In the genomic region with DNA sequence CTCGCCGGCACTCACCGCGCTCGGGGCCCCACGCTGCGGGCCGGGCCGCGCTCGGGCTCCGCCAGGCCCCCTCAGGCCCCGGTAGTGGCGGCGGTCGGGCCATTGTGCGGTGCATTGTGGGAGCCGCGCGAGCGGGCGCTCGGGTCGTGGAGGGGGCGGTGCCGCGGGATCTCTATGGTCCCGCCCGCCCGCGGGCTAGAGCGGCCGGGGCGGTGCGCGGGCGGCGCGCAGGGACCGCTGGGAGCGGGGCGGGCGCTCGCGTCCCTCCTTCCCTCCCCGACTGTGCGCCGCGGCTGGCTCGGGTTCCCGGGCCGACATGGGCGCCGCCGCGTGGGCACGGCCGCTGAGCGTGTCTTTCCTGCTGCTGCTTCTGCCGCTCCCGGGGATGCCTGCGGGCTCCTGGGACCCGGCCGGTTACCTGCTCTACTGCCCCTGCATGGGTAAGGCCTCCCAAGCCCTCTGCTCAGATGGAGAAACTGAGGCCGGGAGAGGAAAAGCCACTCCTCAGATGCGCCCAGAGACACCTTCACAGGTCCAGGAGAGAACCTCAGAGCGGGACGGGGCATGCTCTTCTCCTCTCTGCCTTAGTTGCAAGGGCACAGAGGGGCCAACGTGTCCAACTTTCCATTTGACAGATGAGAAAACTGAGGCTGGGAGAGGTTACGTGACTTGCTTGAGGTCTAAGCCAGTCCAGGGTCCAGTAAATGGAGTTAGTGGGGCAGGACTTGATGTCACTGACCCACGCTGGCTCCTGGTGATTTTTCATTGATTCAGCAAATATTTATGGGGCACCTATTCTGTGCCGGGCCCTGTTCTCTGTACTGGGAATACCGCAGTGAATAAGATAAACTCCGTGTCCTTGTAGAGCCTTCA, we compare ENCODE assay signal across 8 cellular contexts. TPM values are rescaled to one million over a fixed set of nuclear protein-coding genes. Genes with fewer than 3 reads are reported as not detected.
DNase-seq lines count a peak whose midpoint lies in the region; ATAC-seq and TF ChIP-seq lines count a peak whose summit lies in the region.

A gene with protein sequence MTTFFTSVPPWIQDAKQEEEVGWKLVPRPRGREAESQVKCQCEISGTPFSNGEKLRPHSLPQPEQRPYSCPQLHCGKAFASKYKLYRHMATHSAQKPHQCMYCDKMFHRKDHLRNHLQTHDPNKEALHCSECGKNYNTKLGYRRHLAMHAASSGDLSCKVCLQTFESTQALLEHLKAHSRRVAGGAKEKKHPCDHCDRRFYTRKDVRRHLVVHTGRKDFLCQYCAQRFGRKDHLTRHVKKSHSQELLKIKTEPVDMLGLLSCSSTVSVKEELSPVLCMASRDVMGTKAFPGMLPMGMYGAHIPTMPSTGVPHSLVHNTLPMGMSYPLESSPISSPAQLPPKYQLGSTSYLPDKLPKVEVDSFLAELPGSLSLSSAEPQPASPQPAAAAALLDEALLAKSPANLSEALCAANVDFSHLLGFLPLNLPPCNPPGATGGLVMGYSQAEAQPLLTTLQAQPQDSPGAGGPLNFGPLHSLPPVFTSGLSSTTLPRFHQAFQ (minus strand): TSS at position 118 of the 873 bp plus-strand sequence. CDS start 5,565 bp downstream, outside the sequence.
POFUT1 (plus strand) TSS at position 255 of the 873 bp plus-strand sequence; CDS start at position 317, 62 bp downstream.

- POLR2A ChIA-PET in A673 (lab: Charles Lee; ENCODE audit: low non-redundant PET), result no interaction called here

- peak within 1 kb of the TSS; percentile 71 for H3K4me3 ChIP-seq in A673 (ENCODE audit: low read depth, low read length, poor library complexity, severe bottlenecking)
- peak within 1 kb of the TSS; percentile 93 for H3K4me3 ChIP-seq in iPS-18c (ENCODE audit: insufficient read depth, low read depth, low read length)
- peak within 1 kb of the TSS; percentile 94 to 99 (median 96) for H3K4me3 ChIP-seq in skeletal muscle tissue (ENCODE audit: low read length in 3 of 3)

- H3K4me1 ChIP-seq in A673 (ENCODE audit: insufficient read depth, low read length, poor library complexity, severe bottlenecking), result peaks cover 26% of the 10 kb centered on the region
- H3K4me1 ChIP-seq in skeletal muscle tissue (ENCODE audit: control insufficient read depth in 3 of 3, insufficient read depth in 3 of 3, low read length in 3 of 3), result peaks cover 62 to 89% (median 75%) of the 10 kb centered on the region in 3 donors

- H3K36me3 ChIP-seq in A673 (ENCODE audit: insufficient read depth, low read length, poor library complexity, severe bottlenecking) (peaks cover 24% of the 10 kb centered on the region), skeletal muscle tissue (ENCODE audit: control insufficient read depth in 3 of 3, insufficient read depth in 3 of 3, low read length in 3 of 3) (peaks cover 5 to 14% (median 12%) of the 10 kb centered on the region in 3 donors)

- H3K27ac ChIP-seq in A673 (ENCODE audit: low read depth, low read length, poor library complexity, severe bottlenecking) (peak within 1 kb of the TSS; percentile 95), skeletal muscle tissue (ENCODE audit: low read depth, low read length) (peak within 1 kb of the TSS; percentile 90)

- ATAC-seq in GM18519 (IDR thresholded peaks at IDR 0.05; ENCODE audit: low FRiP score, unreplicated experiment), result peak; percentile 56
- ATAC-seq in HG03039 (IDR thresholded peaks at IDR 0.05; ENCODE audit: unreplicated experiment), result peak; percentile 78

- H3K27me3 Mint-ChIP-seq in brain, result peaks cover 4% of the 10 kb centered on the region

- no peaks in the 10 kb centered on the region for H3K9me3 Mint-ChIP-seq in brain

- CTCF ChIA-PET in A673 (lab: Charles Lee), result no interaction called here

- TF ChIP-seq CTCF in A673 (conservative IDR thresholded peaks at IDR 0.05; ENCODE audit: low read depth, low read length) (0 out of 2 replicates have a peak, but pooled peaks have one; percentile 36), brain (conservative IDR thresholded peaks at IDR 0.05) (no peak)

- peak; percentile 95 for DNase-seq in A673 (ENCODE audit: low spot score)
- DNase-seq in NCI-H2081 treated with DMSO at 0.1 percent for 48 hours (lab: John Stamatoyannopoulos, UW), result peak; percentile 43
- DNase-seq in UCSD-AML1 (lab: John Stamatoyannopoulos, UW; ENCODE audit: unreplicated experiment), result peak; percentile 91

- H3K27ac Mint-ChIP-seq in brain, result peak within 1 kb of the TSS; percentile 98 to 99 (median 98)

- H3K4me3 Mint-ChIP-seq in brain, result peak within 1 kb of the TSS; percentile 97 to 100 (median 99)

- peaks cover 13% of the 10 kb centered on the region for H3K36me3 Mint-ChIP-seq in brain

- BruUV-seq in A673 (replicated peaks; lab: Mats Ljungman, UMichigan), result TSS peak; percentile 47

- H3K9me3 ChIP-seq in A673 (ENCODE audit: low read depth, low read length, poor library complexity, severe bottlenecking) (no peaks in the 10 kb centered on the region), iPS-18c (ENCODE audit: control insufficient read depth, insufficient read depth, low read length) (no peaks in the 10 kb centered on the region), skeletal muscle tissue (ENCODE audit: control insufficient read depth in 3 of 3, low read length in 3 of 3) (no peaks in the 10 kb centered on the region)

- H3K27me3 ChIP-seq in A673 (replicated peaks; ENCODE audit: insufficient read depth, low read depth, low read length, poor library complexity) (no peaks in the 10 kb centered on the region), skeletal muscle tissue (ENCODE audit: control insufficient read depth in 3 of 3, insufficient read depth in 3 of 3, low read length in 3 of 3) (no peaks in the 10 kb centered on the region)

- peak within 1 kb of the TSS; percentile 94 to 99 (median 98) for H3K9ac ChIP-seq in skeletal muscle tissue (ENCODE audit: low read depth in 1 of 3, low read length in 3 of 3)

- intact Hi-C loops in A673 (cut with micrococcal nuclease; ENCODE audit: unreplicated experiment), result no loop called here

- H3K4me1 Mint-ChIP-seq in brain, result peaks cover 73% of the 10 kb centered on the region

RNA-seq across cellular contexts. Expression of the first gene that starts in this region (rescaled TPM):
- total RNA-seq in A673 (2021) (36.8 and 40.4 TPM in 2 replicates), skeletal muscle tissue (2.1 TPM)
- polyA plus RNA-seq in brain (ENCODE audit: insufficient read depth, low read depth, low replicate concordance), result 4.6 TPM

RNA-seq across cellular contexts. Expression of gene POFUT1, which starts in this region (rescaled TPM):
- 55.9 and 56.6 TPM in 2 replicates for total RNA-seq in A673 (2021)
- polyA plus RNA-seq in brain (ENCODE audit: insufficient read depth, low read depth, low replicate concordance), result 20.6 TPM
- 20.4 TPM for total RNA-seq in skeletal muscle tissue

Comparison
In these comparisons a context has a peak if more than half of its experiments do, and no peak if none do; other contexts are left out.
1. Peak in every context shown above with its lines: DNase-seq, ATAC-seq, H3K4me3 ChIP-seq and H3K27ac ChIP-seq.
2. RNA of the first gene that starts in this region (total RNA-seq): 36.8 to 40.4 TPM in A673; 2.1 TPM in skeletal muscle tissue (single experiment); every median in the first group is over 10 times any median in the second.
3. DNase-seq: peak in every context shown above with its lines; median percentile 95 in A673; 91 in UCSD-AML1; 43 in NCI-H2081 treated with DMSO at 0.1 percent for 48 hours.